Comparison of ENCODE assay signal across 1 cellular context in the genomic region with DNA sequence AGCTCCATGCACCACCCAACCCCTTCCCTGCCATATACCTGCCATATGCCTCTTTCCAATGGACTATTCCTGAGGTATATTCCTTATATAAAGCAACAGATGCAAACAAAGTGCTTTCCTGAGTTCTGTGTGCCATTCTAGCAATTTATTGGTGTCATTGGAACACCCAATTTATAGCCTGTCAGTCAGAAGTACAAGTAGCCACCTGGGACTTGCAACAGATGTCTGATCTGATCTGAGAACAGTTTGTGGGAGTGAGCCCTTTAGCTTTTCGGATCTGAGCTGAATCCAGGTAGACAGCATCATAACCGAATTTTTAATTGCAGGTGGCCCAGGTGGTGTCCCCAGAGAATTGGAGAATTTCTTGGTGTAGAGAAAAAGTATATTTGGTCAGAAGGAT.
TF ChIP-seq lines count a peak whose summit lies in the region.

No MANE protein-coding gene starts in this region.

TF ChIP-seq in K562, 482 proteins besides CTCF, POLR2A, EP300 and RAD21:
- TF ChIP-seq, protein P1, sequence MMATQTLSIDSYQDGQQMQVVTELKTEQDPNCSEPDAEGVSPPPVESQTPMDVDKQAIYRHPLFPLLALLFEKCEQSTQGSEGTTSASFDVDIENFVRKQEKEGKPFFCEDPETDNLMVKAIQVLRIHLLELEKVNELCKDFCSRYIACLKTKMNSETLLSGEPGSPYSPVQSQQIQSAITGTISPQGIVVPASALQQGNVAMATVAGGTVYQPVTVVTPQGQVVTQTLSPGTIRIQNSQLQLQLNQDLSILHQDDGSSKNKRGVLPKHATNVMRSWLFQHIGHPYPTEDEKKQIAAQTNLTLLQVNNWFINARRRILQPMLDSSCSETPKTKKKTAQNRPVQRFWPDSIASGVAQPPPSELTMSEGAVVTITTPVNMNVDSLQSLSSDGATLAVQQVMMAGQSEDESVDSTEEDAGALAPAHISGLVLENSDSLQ (IDR thresholded peaks at IDR 0.05): peak; percentile 86
- TF ChIP-seq, protein P2, sequence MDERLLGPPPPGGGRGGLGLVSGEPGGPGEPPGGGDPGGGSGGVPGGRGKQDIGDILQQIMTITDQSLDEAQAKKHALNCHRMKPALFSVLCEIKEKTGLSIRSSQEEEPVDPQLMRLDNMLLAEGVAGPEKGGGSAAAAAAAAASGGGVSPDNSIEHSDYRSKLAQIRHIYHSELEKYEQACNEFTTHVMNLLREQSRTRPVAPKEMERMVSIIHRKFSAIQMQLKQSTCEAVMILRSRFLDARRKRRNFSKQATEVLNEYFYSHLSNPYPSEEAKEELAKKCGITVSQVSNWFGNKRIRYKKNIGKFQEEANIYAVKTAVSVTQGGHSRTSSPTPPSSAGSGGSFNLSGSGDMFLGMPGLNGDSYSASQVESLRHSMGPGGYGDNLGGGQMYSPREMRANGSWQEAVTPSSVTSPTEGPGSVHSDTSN (CRISPR knock-in tag; IDR thresholded peaks at IDR 0.05; ENCODE audit: low read depth): no peak
- TF ChIP-seq, protein P2 (tag; conservative IDR thresholded peaks at IDR 0.05; ENCODE audit: low read depth): peak; percentile 64; the same call in 1 of the 2 replicates
- TF ChIP-seq ZNF408 (CRISPR knock-in tag; IDR thresholded peaks at IDR 0.05; ENCODE audit: low read depth): no peak
- TF ChIP-seq CBFA2T2 (conservative IDR thresholded peaks at IDR 0.05): peak; percentile 33
- TF ChIP-seq TEAD4 (IDR thresholded peaks at IDR 0.05; ENCODE audit: low read length): peak; percentile 37; the same call in 1 of the 2 replicates
- TF ChIP-seq TEAD4 (CRISPR knock-in tag; IDR thresholded peaks at IDR 0.05; ENCODE audit: borderline replicate concordance): no peak
- no peak for TF ChIP-seq HCFC1 (IDR thresholded peaks at IDR 0.05; ENCODE audit: low read depth, low read length)
- TF ChIP-seq MEIS2 (IDR thresholded peaks at IDR 0.05; ENCODE audit: partially characterized antibody): peak; percentile 83
- peak; percentile 24; the same call in 1 of the 2 replicates for TF ChIP-seq ARID1B (IDR thresholded peaks at IDR 0.05)
- no peak for TF ChIP-seq ETV1 (tag; conservative IDR thresholded peaks at IDR 0.05; ENCODE audit: low read depth)
- no peak for TF ChIP-seq SRSF7 (optimal IDR thresholded peaks at IDR 0.05; ENCODE audit: low read depth, low read length)
- TF ChIP-seq MECOM (CRISPR knock-in tag; IDR thresholded peaks at IDR 0.05): no peak
- TF ChIP-seq CBFA2T3 (IDR thresholded peaks at IDR 0.05): peak; percentile 65
- TF ChIP-seq SRSF3 (IDR thresholded peaks at IDR 0.05; ENCODE audit: insufficient read depth, low read length): no peak
- TF ChIP-seq, protein P3, sequence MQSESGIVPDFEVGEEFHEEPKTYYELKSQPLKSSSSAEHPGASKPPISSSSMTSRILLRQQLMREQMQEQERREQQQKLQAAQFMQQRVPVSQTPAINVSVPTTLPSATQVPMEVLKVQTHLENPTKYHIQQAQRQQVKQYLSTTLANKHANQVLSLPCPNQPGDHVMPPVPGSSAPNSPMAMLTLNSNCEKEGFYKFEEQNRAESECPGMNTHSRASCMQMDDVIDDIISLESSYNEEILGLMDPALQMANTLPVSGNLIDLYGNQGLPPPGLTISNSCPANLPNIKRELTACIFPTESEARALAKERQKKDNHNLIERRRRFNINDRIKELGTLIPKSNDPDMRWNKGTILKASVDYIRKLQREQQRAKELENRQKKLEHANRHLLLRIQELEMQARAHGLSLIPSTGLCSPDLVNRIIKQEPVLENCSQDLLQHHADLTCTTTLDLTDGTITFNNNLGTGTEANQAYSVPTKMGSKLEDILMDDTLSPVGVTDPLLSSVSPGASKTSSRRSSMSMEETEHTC (IDR thresholded peaks at IDR 0.05): no peak
TF ChIP-seq in K562: peak in this region for 7.
